ENCODE assay signal across 16 cellular contexts in the genomic region with DNA sequence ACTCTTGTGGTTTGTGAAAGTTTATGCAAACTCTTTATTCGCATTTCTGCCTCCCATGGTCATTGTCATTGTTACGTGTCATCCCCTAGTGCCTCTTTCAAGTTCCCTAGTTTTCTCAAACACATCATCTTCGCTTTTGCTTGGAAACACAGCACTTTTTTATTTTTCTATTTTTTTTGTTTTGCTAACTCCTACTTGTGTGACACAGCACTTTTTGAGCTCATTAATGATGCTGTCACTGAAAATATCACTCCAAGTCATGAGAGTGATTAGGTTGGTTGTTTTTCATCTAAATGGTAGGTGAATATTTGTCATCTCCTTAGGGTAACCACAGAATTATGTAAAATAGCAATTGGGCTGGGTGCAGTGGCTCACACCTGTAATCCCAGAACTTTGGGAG. TPM values are rescaled to one million over a fixed set of nuclear protein-coding genes. Genes with fewer than 3 reads are reported as not detected.
A peak's percentile ranks its signal among the peaks of the same experiment; 100 is the strongest.
DNase-seq lines count a peak whose midpoint lies in the region; ATAC-seq lines count a peak whose summit lies in the region.
"Had no signal": no experiment of that assay in that cellular context is flagged by ENCODE, and none has a peak within 500 bp of the region (broad histone marks: within the 10 kb centered on the region; RNA-seq: fewer than 3 reads in every experiment).

No MANE protein-coding gene starts in this region.

- in situ Hi-C loops in ACHN (cut with HindIII; ENCODE audit: low pct_ligation_motif_present, low pct_unique_long_range_greater_than_20kb, low sequenced_read_pairs), result no loop called here

- no peaks in the 10 kb centered on the region for H4K20me1 ChIP-seq in Karpas-422 (ENCODE audit: insufficient read depth, low read depth, low read length)
- H4K20me1 ChIP-seq: BLaER1 had no signal

- ATAC-seq in activated T-helper 17 cell treated with anti-CD3 and anti-CD28 coated beads, Interleukin-2, amount 50 U/mL, for 72 hours (replicated peaks), result peak; percentile 30
- ATAC-seq: CD8-positive, alpha-beta T cell; HCT116 had no signal

- no peaks in the 10 kb centered on the region for H3K27me3 ChIP-seq in Karpas-422 (ENCODE audit: low read length)
- H3K27me3 ChIP-seq: BLaER1 had no signal

- H3K36me3 Mint-ChIP-seq in activated T-helper 17 cell treated with anti-CD3 and anti-CD28 coated beads, Interleukin-2, amount 50 U/mL, for 72 hours (ENCODE audit: low read depth), result no peaks in the 10 kb centered on the region
- H3K36me3 Mint-ChIP-seq: CD14-positive monocyte; CD8-positive, alpha-beta T cell had no signal

- H3K36me3 ChIP-seq in Karpas-422 (ENCODE audit: insufficient read depth, low read length), result no peaks in the 10 kb centered on the region
- H3K36me3 ChIP-seq: BLaER1 had no signal

- H3K4me2 ChIP-seq in Karpas-422 (ENCODE audit: low read depth, low read length, poor library complexity, severe bottlenecking), result peak overlapping the region; percentile 26
- H3K4me2 ChIP-seq: BLaER1, KMS-11 had no signal

- H3K9me3 Mint-ChIP-seq in activated T-helper 17 cell treated with anti-CD3 and anti-CD28 coated beads, Interleukin-2, amount 50 U/mL, for 72 hours, result no peaks in the 10 kb centered on the region
- H3K9me3 Mint-ChIP-seq: CD8-positive, alpha-beta T cell; HFFc6 had no signal

- H3K27ac ChIP-seq in Karpas-422 (ENCODE audit: low read length), result no peak overlapping the region
- H3K27ac ChIP-seq: BLaER1, KMS-11 had no signal

- no peak overlapping the region for H3K4me3 ChIP-seq in Karpas-422 (ENCODE audit: low read length)
- H3K4me3 ChIP-seq: BLaER1 had no signal

- peaks cover 7% of the 10 kb centered on the region for H3K27me3 Mint-ChIP-seq in activated T-helper 17 cell treated with anti-CD3 and anti-CD28 coated beads, Interleukin-2, amount 50 U/mL, for 72 hours

- DNase-seq in CD1c-positive myeloid dendritic cell (ENCODE audit: extremely low spot score) (peak; percentile 38), Karpas-422 (no peak), NCI-H446 (lab: John Stamatoyannopoulos, UW) (no peak), DMS114 treated with DMSO at 0.1 percent for 48 hours (lab: John Stamatoyannopoulos, UW; ENCODE audit: unreplicated experiment) (no peak), ACHN (no peak)
- DNase-seq: CD8-positive, alpha-beta T cell; DMS 273 treated with DMSO at 0.1 percent for 48 hours; GOT3; H7; HFFc6 had no signal

- no peaks in the 10 kb centered on the region for H3K9me3 ChIP-seq in Karpas-422 (ENCODE audit: low read length)
- H3K9me3 ChIP-seq: BLaER1 had no signal

- H3K27ac Mint-ChIP-seq in activated T-helper 17 cell treated with anti-CD3 and anti-CD28 coated beads, Interleukin-2, amount 50 U/mL, for 72 hours, result no peak overlapping the region
- H3K27ac Mint-ChIP-seq: CD8-positive, alpha-beta T cell; HFFc6 had no signal

- no peak overlapping the region for H3K4me3 Mint-ChIP-seq in activated T-helper 17 cell treated with anti-CD3 and anti-CD28 coated beads, Interleukin-2, amount 50 U/mL, for 72 hours
- H3K4me3 Mint-ChIP-seq: CD8-positive, alpha-beta T cell; HFFc6 had no signal

- H3K9ac ChIP-seq in Karpas-422 (ENCODE audit: low read length), result no peak overlapping the region
- H3K9ac ChIP-seq: BLaER1, KMS-11 had no signal

- peaks cover 13% of the 10 kb centered on the region for H3K4me1 ChIP-seq in Karpas-422 (ENCODE audit: low read length)
- H3K4me1 ChIP-seq: BLaER1 had no signal

- no peaks in the 10 kb centered on the region for H3K9me2 ChIP-seq in Karpas-422 (replicated peaks; ENCODE audit: insufficient read depth, low read length)

- H2AFZ ChIP-seq in Karpas-422 (ENCODE audit: low read length), result no peak overlapping the region

- H3K4me1 Mint-ChIP-seq in activated T-helper 17 cell treated with anti-CD3 and anti-CD28 coated beads, Interleukin-2, amount 50 U/mL, for 72 hours, result no peaks in the 10 kb centered on the region

- H3K79me2 ChIP-seq in Karpas-422 (ENCODE audit: low read length), result no peaks in the 10 kb centered on the region

RNA-seq across cellular contexts. Expression of gene STX1A, which starts 8.5 kb away (rescaled TPM):
- 3.7 and 5.5 TPM in 2 replicates for total RNA-seq in Karpas-422 (2014; rRNA removed; shearing (Covaris generic); ENCODE audit: low replicate concordance)
- total RNA-seq in activated T-helper 17 cell treated with anti-CD3 and anti-CD28 coated beads, Interleukin-2, amount 50 U/mL, for 72 hours, result 10 to 100 TPM; 16.8 to 40.9 TPM

RNA-seq across cellular contexts. Expression of gene ABHD11, which starts 10.6 kb away (rescaled TPM):
- 14.3 and 18.3 TPM in 2 replicates for total RNA-seq in Karpas-422 (2014; rRNA removed; shearing (Covaris generic); ENCODE audit: low replicate concordance)
- total RNA-seq in activated T-helper 17 cell treated with anti-CD3 and anti-CD28 coated beads, Interleukin-2, amount 50 U/mL, for 72 hours, result 10 to 100 TPM; 11.9 to 21.2 TPM

RNA-seq across cellular contexts. Expression of gene CLDN3, which starts 42.1 kb away (rescaled TPM):
- total RNA-seq in Karpas-422 (2014; rRNA removed; shearing (Covaris generic); ENCODE audit: low replicate concordance), result not detected in 2 replicates
- total RNA-seq in activated T-helper 17 cell treated with anti-CD3 and anti-CD28 coated beads, Interleukin-2, amount 50 U/mL, for 72 hours, result not detected
- total RNA-seq: A172; CD8-positive, alpha-beta T cell; HFFc6 had no signal

RNA-seq across cellular contexts. Expression of gene BUD23, which starts 44.6 kb away (rescaled TPM):
- total RNA-seq in Karpas-422 (2014; rRNA removed; shearing (Covaris generic); ENCODE audit: low replicate concordance), result 41.9 and 85.9 TPM in 2 replicates
- 10 to 100 TPM; 54.6 to 82.3 TPM for total RNA-seq in activated T-helper 17 cell treated with anti-CD3 and anti-CD28 coated beads, Interleukin-2, amount 50 U/mL, for 72 hours

RNA-seq across cellular contexts. Expression of gene DNAJC30, which starts 44.7 kb away (rescaled TPM):
- 1.3 and 6.1 TPM in 2 replicates for total RNA-seq in Karpas-422 (2014; rRNA removed; shearing (Covaris generic); ENCODE audit: low replicate concordance)
- total RNA-seq in activated T-helper 17 cell treated with anti-CD3 and anti-CD28 coated beads, Interleukin-2, amount 50 U/mL, for 72 hours, result 1 to 10 TPM; 5.3 to 7.6 TPM
